ENCODE assay signal across 10 cellular contexts in genomic region chr12:31876568-31877424, GRCh38.
DNase-seq lines count a peak whose midpoint lies in the region; ATAC-seq and TF ChIP-seq lines count a peak whose summit lies in the region.
"Had no signal": no experiment of that assay in that cellular context is flagged by ENCODE, and none has a peak within 500 bp of the region (broad histone marks: within the 10 kb centered on the region; RNA-seq: fewer than 3 reads in every experiment).

No MANE protein-coding gene starts in this region.

- 0 out of 2 replicates have a peak, but pooled peaks cover 5% of the 10 kb centered on the region for H3F3A ChIP-seq in GM23338 (replicated peaks; ENCODE audit: low read depth)

- H2BK15ac ChIP-seq in mesendoderm (replicated peaks; ENCODE audit: low read depth), result peak overlapping the region; percentile 100

- H2AK5ac ChIP-seq in mesendoderm (ENCODE audit: low read length), result peak overlapping the region; percentile 99

- TF ChIP-seq CTCF in CD4-positive, alpha-beta T cell (IDR thresholded peaks at IDR 0.05), result no peak
- TF ChIP-seq CTCF in GM23338 (conservative IDR thresholded peaks at IDR 0.05; ENCODE audit: low read depth in 2 of 2), result no peak
- no peak for TF ChIP-seq CTCF in activated B cell treated with CpG ODN at 0.5 μM for 24 hours (IDR thresholded peaks at IDR 0.05)

- no peak overlapping the region for H3K27ac ChIP-seq in CD4-positive, alpha-beta T cell (ENCODE audit: low read depth, low read length)
- H3K27ac ChIP-seq in GM23338 (ENCODE audit: low read depth), result no peak overlapping the region
- H3K27ac ChIP-seq in mesendoderm (ENCODE audit: low read depth, low read length), result peak overlapping the region; percentile 94

- POLR2A ChIA-PET in CD4-positive, alpha-beta T cell (lab: Charles Lee), result interaction anchor here (2.3 to 3.0 kb wide), 2 partner anchors 19 to 20 kb away, joined by 10 to 29 read pairs; no protein-coding TSS in a partner anchor
- POLR2A ChIA-PET in activated B cell treated with CpG ODN at 0.5 μM for 24 hours (lab: Charles Lee), result interaction anchor here (0.6 to 6.9 kb wide), 15 partner anchors 10 to 551 kb away, joined by 3 to 68 read pairs (median 7); partner anchors contain the start of genes AMN1, RESF1 and SINHCAF

- H3K9me2 ChIP-seq in GM23338 (ENCODE audit: insufficient read depth), result no peaks in the 10 kb centered on the region

- H2BK120ac ChIP-seq in mesendoderm (ENCODE audit: low read depth, low read length), result peak overlapping the region; percentile 99

- H3K9me3 ChIP-seq in CD4-positive, alpha-beta T cell (ENCODE audit: control insufficient read depth, low read length), result no peaks in the 10 kb centered on the region

- no peak overlapping the region for H4K5ac ChIP-seq in mesendoderm (ENCODE audit: low read length)

- no peak overlapping the region for H4K8ac ChIP-seq in mesendoderm (ENCODE audit: low read depth, low read length)

- H3K36me3 Mint-ChIP-seq in CD4-positive, alpha-beta T cell (ENCODE audit: low read depth), result peaks cover 19% of the 10 kb centered on the region
- H3K36me3 Mint-ChIP-seq in GM23338 (ENCODE audit: low read depth), result peaks cover 19% of the 10 kb centered on the region
- H3K36me3 Mint-ChIP-seq in activated B cell treated with CpG ODN at 0.5 μM for 24 hours (ENCODE audit: low read depth), result peaks cover 73% of the 10 kb centered on the region

- peak overlapping the region; percentile 82 for H3K27ac Mint-ChIP-seq in CD4-positive, alpha-beta T cell
- H3K27ac Mint-ChIP-seq in GM23338 (no peak overlapping the region), activated B cell treated with CpG ODN at 0.5 μM for 24 hours (peak overlapping the region; percentile 100)

- peak overlapping the region; percentile 24 for H3K9ac ChIP-seq in mesendoderm (ENCODE audit: low read length)

- CTCF ChIA-PET in CD4-positive, alpha-beta T cell (lab: Charles Lee), result interaction anchor here (0.9 kb wide), 1 partner anchor 195 kb away, joined by 3 read pairs; no protein-coding TSS in a partner anchor
- CTCF ChIA-PET in activated B cell treated with CpG ODN at 0.5 μM for 24 hours (lab: Charles Lee), result interaction anchor here (0.8 to 1.8 kb wide), 4 partner anchors 10 to 83 kb away, joined by 3 to 5 read pairs (median 4); partner anchors contain the start of gene RESF1

- peak overlapping the region; percentile 99 for H3K4ac ChIP-seq in mesendoderm (ENCODE audit: low read depth, low read length)

- H3K4me1 Mint-ChIP-seq in CD4-positive, alpha-beta T cell (ENCODE audit: low read depth), result peaks cover 64% of the 10 kb centered on the region
- H3K4me1 Mint-ChIP-seq in GM23338 (peaks cover 21% of the 10 kb centered on the region), activated B cell treated with CpG ODN at 0.5 μM for 24 hours (peaks cover 83% of the 10 kb centered on the region)

- peaks cover 15% of the 10 kb centered on the region for H3K9me3 Mint-ChIP-seq in CD4-positive, alpha-beta T cell
- H3K9me3 Mint-ChIP-seq in GM23338 (peaks cover 24% of the 10 kb centered on the region), activated B cell treated with CpG ODN at 0.5 μM for 24 hours (no peaks in the 10 kb centered on the region)

- no peaks in the 10 kb centered on the region for H3K27me3 ChIP-seq in CD4-positive, alpha-beta T cell (ENCODE audit: control insufficient read depth, insufficient read depth, low read length)
- H3K27me3 ChIP-seq in GM23338 (ENCODE audit: insufficient read depth) (no peaks in the 10 kb centered on the region), mesendoderm (ENCODE audit: insufficient read depth, low read length, poor library complexity) (no peaks in the 10 kb centered on the region)

- 100% methylated on average over 1 of the region's 13 CpGs for WGBS in mesendoderm (ENCODE audit: extremely low coverage, insufficient coverage, low lambda C conversion rate)

- H3K18ac ChIP-seq in mesendoderm (ENCODE audit: low read length), result peak overlapping the region; percentile 95

- peak overlapping the region; percentile 31 for H3K4me3 Mint-ChIP-seq in CD4-positive, alpha-beta T cell
- H3K4me3 Mint-ChIP-seq in GM23338, result no peak overlapping the region
- peak overlapping the region; percentile 44 for H3K4me3 Mint-ChIP-seq in activated B cell treated with CpG ODN at 0.5 μM for 24 hours

- DNase-seq in CD4-positive, alpha-beta T cell, result no peak
- DNase-seq in GM23338 (ENCODE audit: low spot score), result no peak
- DNase-seq in activated B cell treated with CpG ODN at 0.5 μM for 24 hours, result no peak
- DNase-seq in mesendoderm, result peak; percentile 58
- DNase-seq in OCI-M2 (lab: John Stamatoyannopoulos, UW; ENCODE audit: unreplicated experiment), result no peak
- DNase-seq: activated T-cell treated with anti-CD3 and anti-CD28 coated beads, Interleukin-2, amount 50 U/mL, for 48 hours; NCI-H526 treated with DMSO at 0.1 percent for 48 hours had no signal

- H3K56ac ChIP-seq in mesendoderm (ENCODE audit: low read length), result peak overlapping the region; percentile 45

- H2BK5ac ChIP-seq in mesendoderm (ENCODE audit: low read length), result peak overlapping the region; percentile 99

- H3K23ac ChIP-seq in mesendoderm (ENCODE audit: low read length), result no peak overlapping the region

- H2AFZ ChIP-seq in GM23338, result 0 out of 2 replicates have a peak overlapping the region, but pooled peaks have one; percentile 66

- H4K20me1 ChIP-seq in GM23338 (replicated peaks; ENCODE audit: insufficient read depth), result no peaks in the 10 kb centered on the region

- no peak for ATAC-seq in CD4-positive, alpha-beta T cell (ENCODE audit: poor library complexity)
- ATAC-seq in GM23338 (no peak), activated B cell treated with CpG ODN at 0.5 μM for 24 hours (ENCODE audit: low read depth) (peak; percentile 33), GM18858 (IDR thresholded peaks at IDR 0.05; ENCODE audit: unreplicated experiment) (no peak), HG03025 (IDR thresholded peaks at IDR 0.05; ENCODE audit: low FRiP score, unreplicated experiment) (no peak), GM21515 (IDR thresholded peaks at IDR 0.05; ENCODE audit: unreplicated experiment) (no peak)

- H3K79me1 ChIP-seq in mesendoderm (ENCODE audit: low read length), result no peaks in the 10 kb centered on the region

- H3K4me1 ChIP-seq in GM23338 (ENCODE audit: insufficient read depth), result peaks cover 23% of the 10 kb centered on the region
- H3K4me1 ChIP-seq in mesendoderm (ENCODE audit: control insufficient read depth, low read depth, low read length), result peaks cover 24% of the 10 kb centered on the region

- H3K79me2 ChIP-seq in GM23338 (replicated peaks; ENCODE audit: insufficient read depth), result no peaks in the 10 kb centered on the region
- H3K79me2 ChIP-seq in mesendoderm (ENCODE audit: control insufficient read depth, insufficient read depth, low read length), result no peaks in the 10 kb centered on the region

- H3K4me3 ChIP-seq in GM23338 (no peak overlapping the region), mesendoderm (ENCODE audit: low read length) (no peak overlapping the region)

- H3K27me3 Mint-ChIP-seq in CD4-positive, alpha-beta T cell, result no peaks in the 10 kb centered on the region
- H3K27me3 Mint-ChIP-seq in GM23338 (ENCODE audit: insufficient read depth, low read depth, poor library complexity), result peaks cover 18% of the 10 kb centered on the region
- no peaks in the 10 kb centered on the region for H3K27me3 Mint-ChIP-seq in activated B cell treated with CpG ODN at 0.5 μM for 24 hours

- intact Hi-C loops in CD4-positive, alpha-beta T cell (cut with DNase I, micrococcal nuclease), result loop anchor here in 1 of 2 experiments (5.0 kb wide), 1 partner anchor 81 kb away; the partner anchor contains the start of gene RESF1
- intact Hi-C loops in activated B cell treated with CpG ODN at 0.5 μM for 24 hours (cut with micrococcal nuclease), result loop anchor here (5.0 kb wide), 1 partner anchor 189 kb away; no protein-coding TSS in a partner anchor

- H3K36me3 ChIP-seq in GM23338 (ENCODE audit: insufficient read depth) (no peaks in the 10 kb centered on the region; the same call in 1 of the 2 replicates), mesendoderm (ENCODE audit: control insufficient read depth, insufficient read depth, low read length) (no peaks in the 10 kb centered on the region)

- H3K4me2 ChIP-seq in GM23338 (no peak overlapping the region), mesendoderm (ENCODE audit: low read length) (no peak overlapping the region)

TF ChIP-seq in GM23338, 12 proteins besides CTCF, POLR2A, EP300 and RAD21:
- TF ChIP-seq ZNF331 (CRISPR knock-in tag; IDR thresholded peaks at IDR 0.05; ENCODE audit: low read depth) (no peak), NANOG (IDR thresholded peaks at IDR 0.05; ENCODE audit: borderline replicate concordance) (no peak), EZH2 (IDR thresholded peaks at IDR 0.05; ENCODE audit: low read depth, unreplicated experiment) (no peak)
